9 cellular contexts compared by ENCODE assay signal in the genomic region with DNA sequence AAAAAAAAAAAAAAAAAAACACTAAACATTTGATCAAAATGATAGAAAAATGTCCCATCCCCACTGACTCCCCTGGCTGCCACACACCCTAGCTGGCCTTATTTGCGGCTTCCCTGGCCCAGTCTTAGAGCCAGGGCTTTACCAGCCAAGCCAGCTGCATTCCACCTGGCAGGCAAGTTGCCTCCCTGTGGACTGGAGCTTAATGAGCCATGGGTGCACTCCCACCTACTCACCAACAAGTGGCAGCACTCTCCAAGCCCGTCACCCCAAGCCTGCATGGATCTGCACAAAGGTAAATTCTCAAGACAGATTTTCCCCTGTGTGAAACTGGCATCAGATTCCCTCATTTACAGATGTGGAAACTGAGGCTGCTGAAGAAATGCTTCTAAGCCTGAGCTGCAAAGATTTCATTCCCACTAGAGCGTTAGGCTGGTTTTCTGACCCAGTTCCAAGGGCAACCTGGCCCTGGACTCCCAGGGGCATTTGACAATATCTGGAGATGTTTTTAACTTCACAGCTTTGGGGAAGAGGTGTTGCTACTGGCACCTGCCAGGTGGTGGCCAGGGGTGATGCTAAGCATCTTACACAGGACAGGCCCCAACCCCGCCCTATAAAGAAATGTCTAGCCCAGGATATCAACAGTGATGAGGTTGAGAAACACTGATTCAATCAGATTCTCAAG. TPM values are rescaled to one million over a fixed set of nuclear protein-coding genes. Genes with fewer than 3 reads are reported as not detected.
A peak's percentile ranks its signal among the peaks of the same experiment; 100 is the strongest.
DNase-seq lines count a peak whose midpoint lies in the region; ATAC-seq, FAIRE-seq and TF ChIP-seq lines count a peak whose summit lies in the region.
"Had no signal": no experiment of that assay in that cellular context is flagged by ENCODE, and none has a peak within 500 bp of the region (broad histone marks: within the 10 kb centered on the region; RNA-seq: fewer than 3 reads in every experiment).

No MANE protein-coding gene starts in this region.

- 0 out of 2 replicates have a peak overlapping the region, but pooled peaks have one; percentile 41 for H2BK20ac ChIP-seq in H1 (ENCODE audit: low read length)

- no peak overlapping the region for H3K56ac ChIP-seq in H1 (replicated peaks; ENCODE audit: insufficient read length, low read depth, low read length)

- H3K14ac ChIP-seq in H1 (ENCODE audit: insufficient read length) = no peak overlapping the region

- no peak overlapping the region for H3K27ac Mint-ChIP-seq in nephron progenitor cell

- no peak overlapping the region for H2BK15ac ChIP-seq in H1 (ENCODE audit: low read length)

- ATAC-seq in HG02981 (IDR thresholded peaks at IDR 0.05; ENCODE audit: unreplicated experiment) (peak; percentile 57), GM18520 (IDR thresholded peaks at IDR 0.05; ENCODE audit: unreplicated experiment) (no peak)

- H2BK5ac ChIP-seq in H1 (ENCODE audit: low read depth, low read length) = no peak overlapping the region

- TF ChIP-seq POLR2A in H1 (IDR thresholded peaks at IDR 0.05; ENCODE audit: control extremely low read depth in 1 of 2, low read depth in 2 of 2, low read length in 2 of 2) = no peak

- H3K79me2 ChIP-seq in H1 (ENCODE audit: control insufficient read depth in 1 of 2, insufficient read depth in 2 of 2, low read length in 2 of 2) = no peaks in the 10 kb centered on the region

- H4K91ac ChIP-seq in H1 (replicated peaks; ENCODE audit: insufficient read length, low read length) = no peak overlapping the region

- no peaks in the 10 kb centered on the region for H3K4me1 ChIP-seq in H1 (replicated peaks in 1 of 4; ENCODE audit: control insufficient read depth in 3 of 4, insufficient read depth in 4 of 4, low read length in 3 of 4)

- CTCF ChIA-PET in H1 (lab: Charles Lee; ENCODE audit: partially characterized antibody) = interaction anchor here (0.6 to 2.7 kb wide), 30 partner anchors 9 to 409 kb away, joined by 3 to 27 read pairs (median 4); partner anchors contain the start of genes PPP2CA and TCF7

- H3K4ac ChIP-seq in H1 (replicated peaks; ENCODE audit: insufficient read length, low read depth, low read length) = no peak overlapping the region

- no peak overlapping the region for H3K4me3 Mint-ChIP-seq in nephron progenitor cell

- no peaks in the 10 kb centered on the region for H3K27me3 ChIP-seq in H1 (replicated peaks in 1 of 4; ENCODE audit: control insufficient read depth in 3 of 4, extremely low read depth in 1 of 4, insufficient read depth in 3 of 4, low read length in 3 of 4)
- H3K27me3 ChIP-seq: BLaER1 had no signal

- H2BK120ac ChIP-seq in H1 (replicated peaks; ENCODE audit: low read depth, low read length) = no peak overlapping the region

- peak; percentile 66 to 70 for TF ChIP-seq RAD21 in H1 (IDR thresholded peaks at IDR 0.05 in 1 of 2, conservative IDR thresholded peaks at IDR 0.05 in 1 of 2; ENCODE audit: low read depth in 2 of 2, low read length in 2 of 2)

- H3K9me3 Mint-ChIP-seq in nephron progenitor cell = no peaks in the 10 kb centered on the region

- H3K79me1 ChIP-seq in H1 (ENCODE audit: low read depth, low read length) = no peaks in the 10 kb centered on the region

- H4K20me1 ChIP-seq in H1 (replicated peaks in 1 of 2; ENCODE audit: control insufficient read depth in 1 of 2, insufficient read depth in 2 of 2, low read length in 2 of 2) = no peaks in the 10 kb centered on the region
- H4K20me1 ChIP-seq: BLaER1 had no signal

- no peak overlapping the region for H2BK12ac ChIP-seq in H1 (ENCODE audit: low read depth, low read length)

- no peak overlapping the region for H3K4me2 ChIP-seq in H1 (ENCODE audit: insufficient read depth in 1 of 2, low read depth in 2 of 2, low read length in 2 of 2)
- H3K4me2 ChIP-seq: BLaER1 had no signal

- peak overlapping the region; percentile 83; the same call in 1 of the 2 replicates for H3K18ac ChIP-seq in H1 (ENCODE audit: extremely low read depth, low read length)

- POLR2A ChIA-PET in H1 (lab: Charles Lee; ENCODE audit: partially characterized antibody) = interaction anchor here (1.0 to 1.4 kb wide), 2 partner anchors 24 to 74 kb away, joined by 4 to 5 read pairs; no protein-coding TSS in a partner anchor

- H3K27me3 Mint-ChIP-seq in nephron progenitor cell (ENCODE audit: low read depth, poor library complexity) = peaks cover 10% of the 10 kb centered on the region

- no peak overlapping the region for H2AK5ac ChIP-seq in H1 (ENCODE audit: low read depth, low read length)

- peak; percentile 25 for DNase-seq in NCI-H2029 (lab: John Stamatoyannopoulos, UW)
- no peak for DNase-seq in NCI-H2029 treated with DMSO at 0.1 percent for 48 hours (lab: John Stamatoyannopoulos, UW)
- DNase-seq in NCI-H510A treated with DMSO at 0.1 percent for 48 hours (lab: John Stamatoyannopoulos, UW) = peak; percentile 18
- DNase-seq in activated CD4-positive, alpha-beta T cell treated with anti-CD3 and anti-CD28 coated beads for 4 hours = peak; percentile 55 to 57
- peak; percentile 66 to 67 for DNase-seq in H1 (ENCODE audit: low read depth in 1 of 2, low spot score in 2 of 2)
- peak; percentile 57 for DNase-seq in nephron progenitor cell

- peaks cover 6% of the 10 kb centered on the region for H3K4me1 Mint-ChIP-seq in nephron progenitor cell

- no peak for TF ChIP-seq EP300 in H1 (IDR thresholded peaks at IDR 0.05; ENCODE audit: borderline replicate concordance in 1 of 2, low read depth in 2 of 2, low read length in 2 of 2)

- peak overlapping the region; percentile 92; the same call in 1 of the 2 replicates for H2AFZ ChIP-seq in H1 (ENCODE audit: low read length)

- peak; percentile 91 for FAIRE-seq in H1 (lab: Jason Lieb, UNC)

- no peak overlapping the region for H3K27ac ChIP-seq in H1 (ENCODE audit: low read depth, low read length)
- H3K27ac ChIP-seq: BLaER1 had no signal

- no peak overlapping the region for H3K23ac ChIP-seq in H1 (ENCODE audit: insufficient read length)

- H3K23me2 ChIP-seq in H1 (ENCODE audit: low read depth, low read length) = no peaks in the 10 kb centered on the region

- no peak overlapping the region for H3K4me3 ChIP-seq in H1 (ENCODE audit: extremely low read depth in 1 of 4, insufficient read depth in 2 of 4, low read depth in 3 of 4, low read length in 4 of 4)
- H3K4me3 ChIP-seq: BLaER1 had no signal

- H3K36me3 ChIP-seq in H1 (ENCODE audit: control insufficient read depth in 2 of 4, insufficient read depth in 4 of 4, low read length in 3 of 4) = no peaks in the 10 kb centered on the region
- H3K36me3 ChIP-seq: BLaER1 had no signal

- peak overlapping the region; percentile 20; the same call in 1 of the 2 replicates for H4K8ac ChIP-seq in H1 (ENCODE audit: extremely low read depth, insufficient read depth, low read length)

- no peaks in the 10 kb centered on the region for H3K36me3 Mint-ChIP-seq in nephron progenitor cell (ENCODE audit: low read depth)

- H4K5ac ChIP-seq in H1 (ENCODE audit: insufficient read length, low read depth, low read length) = no peak overlapping the region

- TF ChIP-seq CTCF in H1 (IDR thresholded peaks at IDR 0.05; ENCODE audit: control extremely low read depth in 1 of 3, insufficient read depth in 1 of 3, low read depth in 1 of 3, low read length in 3 of 3) (peak; percentile 69 to 94 (median 90)), nephron progenitor cell (IDR thresholded peaks at IDR 0.05) (peak; percentile 60)

- WGBS in H1 (ENCODE audit: extremely low coverage in 1 of 2, insufficient coverage in 1 of 2, insufficient read length in 1 of 2, insufficient replicate concordance in 2 of 2, low coverage in 1 of 2, low lambda C conversion rate in 2 of 2, missing lambda C conversion rate in 1 of 2), 2 experiments = 52% methylated on average over 4 of the region's 4 CpGs; no CpG with 5 or more reads in 1 of the 2 experiments

- no peaks in the 10 kb centered on the region for H3K9me3 ChIP-seq in H1 (ENCODE audit: insufficient read depth in 2 of 2, low read depth in 1 of 2, low read length in 1 of 2)
- H3K9me3 ChIP-seq: BLaER1 had no signal

- no peak overlapping the region for H3K9ac ChIP-seq in H1 (replicated peaks in 1 of 4; ENCODE audit: extremely low read depth in 1 of 4, low read depth in 3 of 4, low read length in 3 of 4)
- H3K9ac ChIP-seq: BLaER1 had no signal

TF ChIP-seq in H1, 55 proteins besides CTCF, POLR2A, EP300 and RAD21:
- no peak for TF ChIP-seq SIRT6 (IDR thresholded peaks at IDR 0.05; ENCODE audit: low read length)
- TF ChIP-seq CREB1 (IDR thresholded peaks at IDR 0.05) = peak; percentile 33; the same call in 1 of the 2 replicates
- TF ChIP-seq ASH2L (IDR thresholded peaks at IDR 0.05; ENCODE audit: low read length) = no peak
- TF ChIP-seq NANOG (IDR thresholded peaks at IDR 0.05; ENCODE audit: insufficient read depth, low read depth, low read length, poor library complexity, severe bottlenecking) = peak; percentile 21
- TF ChIP-seq POLR2AphosphoS5 (IDR thresholded peaks at IDR 0.05; ENCODE audit: low read depth, low read length) = no peak
- TF ChIP-seq TEAD4 (IDR thresholded peaks at IDR 0.05; ENCODE audit: low read depth, low read length) = peak; percentile 88
- no peak for TF ChIP-seq SP2 (IDR thresholded peaks at IDR 0.05; ENCODE audit: low read length)
- no peak for TF ChIP-seq NRF1 (IDR thresholded peaks at IDR 0.05; ENCODE audit: low read depth, low read length)

RNA-seq across cellular contexts. Expression of gene VDAC1, which starts 21.9 kb away (rescaled TPM):
- 285 and 301 TPM in 2 replicates for total RNA-seq in H1 (2021; fragmentation: NEBNext Ultra II Directional; extraction: Animal tissue kit (Norgen Biotek cat#: 25700))
- polyA plus RNA-seq in H1 (2011; rRNA removed) = 94.7 and 111 TPM in 2 replicates
- 124 TPM for polyA plus RNA-seq in H1 (2011; cell fraction: cytosol; rRNA removed)
- polyA plus RNA-seq in H1 (2011; cell fraction: nucleus; rRNA removed) = 71.2 TPM
- 255 to 279 TPM (median 268 TPM) in 4 replicates for polyA plus RNA-seq in H1 (2012, experiment 1 of 2)
- polyA plus RNA-seq in H1 (2012, experiment 2 of 2) = 112 TPM
- polyA plus RNA-seq in H1 (2013, experiment 1 of 2) = 187 TPM
- 189 TPM for polyA plus RNA-seq in H1 (2013, experiment 2 of 2)
- 121 and 151 TPM in 2 replicates for polyA minus RNA-seq in H1 (2011; rRNA and poly(A)+ RNA removed)
- polyA minus RNA-seq in H1 (2011; cell fraction: cytosol; rRNA and poly(A)+ RNA removed) = 89.8 TPM
- 65.0 TPM for polyA minus RNA-seq in H1 (2011; cell fraction: nucleus; rRNA and poly(A)+ RNA removed)

RNA-seq across cellular contexts. Expression of gene C5orf15, which starts 58.2 kb away (rescaled TPM):
- total RNA-seq in H1 (2021; fragmentation: NEBNext Ultra II Directional; extraction: Animal tissue kit (Norgen Biotek cat#: 25700)) = 31.7 and 33.3 TPM in 2 replicates
- polyA plus RNA-seq in H1 (2011; rRNA removed) = 39.3 and 51.4 TPM in 2 replicates
- 51.0 TPM for polyA plus RNA-seq in H1 (2011; cell fraction: cytosol; rRNA removed)
- polyA plus RNA-seq in H1 (2011; cell fraction: nucleus; rRNA removed) = 17.7 TPM
- 24.6 to 43.6 TPM (median 31.4 TPM) in 4 replicates for polyA plus RNA-seq in H1 (2012, experiment 1 of 2)
- polyA plus RNA-seq in H1 (2012, experiment 2 of 2) = 16.9 TPM
- polyA plus RNA-seq in H1 (2013, experiment 1 of 2) = 66.1 TPM
- polyA plus RNA-seq in H1 (2013, experiment 2 of 2) = 78.3 TPM
- polyA minus RNA-seq in H1 (2011; rRNA and poly(A)+ RNA removed) = 31.1 and 42.4 TPM in 2 replicates
- polyA minus RNA-seq in H1 (2011; cell fraction: cytosol; rRNA and poly(A)+ RNA removed) = 32.4 TPM
- polyA minus RNA-seq in H1 (2011; cell fraction: nucleus; rRNA and poly(A)+ RNA removed) = 12.6 TPM
